In genomic region chr21:21232320-21232719, GRCh38 we compare ENCODE assay signal across 8 cellular contexts.
DNase-seq lines count a peak whose midpoint lies in the region; ATAC-seq and TF ChIP-seq lines count a peak whose summit lies in the region.

No MANE protein-coding gene starts in this region.

- H3K4me1 Mint-ChIP-seq in mesothelial cell of epicardium = peaks cover 7% of the 10 kb centered on the region

- no peak overlapping the region for H3K27ac Mint-ChIP-seq in mesothelial cell of epicardium

- H3K27me3 Mint-ChIP-seq in mesothelial cell of epicardium (ENCODE audit: low read depth) = no peaks in the 10 kb centered on the region

- no peaks in the 10 kb centered on the region for H3K9me3 Mint-ChIP-seq in mesothelial cell of epicardium

- peak; percentile 48 for TF ChIP-seq CTCF in astrocyte of the spinal cord (IDR thresholded peaks at IDR 0.05; ENCODE audit: low read depth, low read length)
- peak; percentile 23 for TF ChIP-seq CTCF in mesothelial cell of epicardium (IDR thresholded peaks at IDR 0.05; ENCODE audit: unreplicated experiment)

- no peak overlapping the region for H3K4me3 ChIP-seq in astrocyte of the spinal cord (ENCODE audit: low read depth, low read length)

- no peaks in the 10 kb centered on the region for H3K36me3 Mint-ChIP-seq in mesothelial cell of epicardium

- H3K4me3 Mint-ChIP-seq in mesothelial cell of epicardium = no peak overlapping the region

- ATAC-seq in HG02852 (IDR thresholded peaks at IDR 0.05; ENCODE audit: unreplicated experiment) = no peak
- no peak for ATAC-seq in HG02571 (IDR thresholded peaks at IDR 0.05; ENCODE audit: unreplicated experiment)
- ATAC-seq in GM18867 (IDR thresholded peaks at IDR 0.05; ENCODE audit: unreplicated experiment) = no peak

- DNase-seq in ELR (ENCODE audit: low read depth) (peak; percentile 56), NCI-H1105 treated with DMSO at 0.1 percent for 48 hours (lab: John Stamatoyannopoulos, UW) (peak; percentile 60), astrocyte of the spinal cord (ENCODE audit: low read depth, low spot score) (peak; percentile 66), mesothelial cell of epicardium (ENCODE audit: low spot score in 2 of 2, unreplicated experiment in 2 of 2) (no peak), iPS-NIHi7 (ENCODE audit: extremely low spot score) (no peak)

- in situ Hi-C loops in astrocyte of the spinal cord (cut with HindIII; ENCODE audit: low sequenced_read_pairs) = no loop called here

Comparison
In these comparisons a context has a peak if more than half of its experiments do, and no peak if none do; other contexts are left out.
1. DNase-seq: peak in ELR (single experiment), NCI-H1105 treated with DMSO at 0.1 percent for 48 hours (single experiment) and astrocyte of the spinal cord (single experiment); none in mesothelial cell of epicardium (0 of 2) and iPS-NIHi7 (single experiment).